ENCODE assay signal across 23 cellular contexts in the genomic region with DNA sequence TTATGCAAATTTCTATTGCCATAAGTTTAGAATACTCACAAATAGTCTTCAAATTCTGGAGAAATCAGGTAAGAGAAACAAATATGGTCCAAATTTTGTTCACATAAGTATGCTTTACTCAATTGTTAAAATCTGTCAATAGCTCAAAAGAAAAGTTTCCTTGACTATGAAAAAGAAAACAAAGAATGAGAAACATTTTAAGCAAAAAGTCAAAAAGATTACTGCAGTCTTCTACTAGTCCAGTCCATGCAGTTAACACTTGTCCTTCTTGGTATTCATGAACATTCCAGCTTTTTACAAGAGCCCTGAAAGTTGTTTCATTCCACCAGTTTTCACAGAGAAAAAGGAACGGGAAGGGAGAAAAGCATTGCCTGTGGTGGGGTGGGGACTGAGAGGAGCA.
"Had no signal": no experiment of that assay in that cellular context is flagged by ENCODE, and none has a peak within 500 bp of the region (broad histone marks: within the 10 kb centered on the region; RNA-seq: fewer than 3 reads in every experiment).

No MANE protein-coding gene starts in this region.

- H3K4me3 ChIP-seq: ascending aorta, coronary artery, esophagus muscularis mucosa, gastrocnemius medialis, left ventricle myocardium inferior, ovary, prostate gland, right atrium auricular region, spleen, thyroid gland, upper lobe of right lung had no signal

- DNase-seq: activated gamma-delta T cell treated with Interleukin-2 at 50 U/mL for 16 hours; activated T-cell treated with anti-CD3 and anti-CD28 coated beads, Interleukin-2, amount 50 U/mL, for 1 hour; gastrocnemius medialis; hypothalamus; left ventricle myocardium inferior; midbrain; ovary; spleen; stimulated activated CD4-positive, alpha-beta T cell treated with anti-CD3 and anti-CD28 coated beads, Interleukin-4, amount 100 ng/mL, for 1 hour; stimulated activated naive CD4-positive, alpha-beta T cell; T1000; thyroid gland; upper lobe of right lung had no signal

- FAIRE-seq: bronchial epithelial cell had no signal

- H3K36me3 Mint-ChIP-seq: activated naive CD4-positive, alpha-beta T cell treated with anti-CD3 and anti-CD28 coated beads, Interleukin-2, amount 50 U/mL, for 72 hours; natural killer cell treated with Interleukin-12 subunit alpha and Interleukin-12 subunit beta and Interleukin-15 and Interleukin-18, amount 100 ng/mL, for 72 hours had no signal

- ATAC-seq: activated naive CD4-positive, alpha-beta T cell treated with anti-CD3 and anti-CD28 coated beads, Interleukin-2, amount 50 U/mL, for 72 hours; gastrocnemius medialis; natural killer cell treated with Interleukin-12 subunit alpha and Interleukin-12 subunit beta and Interleukin-15 and Interleukin-18, amount 100 ng/mL, for 72 hours; upper lobe of right lung; WTC11 had no signal

- H3K9me3 Mint-ChIP-seq: natural killer cell treated with Interleukin-12 subunit alpha and Interleukin-12 subunit beta and Interleukin-15 and Interleukin-18, amount 100 ng/mL, for 72 hours had no signal

- H3K27ac ChIP-seq: ascending aorta, coronary artery, esophagus muscularis mucosa, gastrocnemius medialis, left ventricle myocardium inferior, neutrophil, ovary, prostate gland, right atrium auricular region, spleen, thyroid gland, upper lobe of right lung had no signal

- H3K4me1 ChIP-seq: ascending aorta, esophagus muscularis mucosa, gastrocnemius medialis, left ventricle myocardium inferior, prostate gland, right atrium auricular region, spleen, thyroid gland, upper lobe of right lung had no signal

- H3K4me1 Mint-ChIP-seq: WTC11 had no signal

- H3K27me3 ChIP-seq: ascending aorta, esophagus muscularis mucosa, gastrocnemius medialis, neutrophil, ovary, right atrium auricular region, spleen, thyroid gland, upper lobe of right lung had no signal

- H3K9me3 ChIP-seq: ascending aorta, gastrocnemius medialis, neutrophil, prostate gland, thyroid gland, upper lobe of right lung had no signal

- H3K27ac Mint-ChIP-seq: activated naive CD4-positive, alpha-beta T cell treated with anti-CD3 and anti-CD28 coated beads, Interleukin-2, amount 50 U/mL, for 72 hours; natural killer cell treated with Interleukin-12 subunit alpha and Interleukin-12 subunit beta and Interleukin-15 and Interleukin-18, amount 100 ng/mL, for 72 hours; WTC11 had no signal

- H3K4me3 Mint-ChIP-seq: natural killer cell treated with Interleukin-12 subunit alpha and Interleukin-12 subunit beta and Interleukin-15 and Interleukin-18, amount 100 ng/mL, for 72 hours; WTC11 had no signal

- H3K36me3 ChIP-seq: ascending aorta, esophagus muscularis mucosa, gastrocnemius medialis, left ventricle myocardium inferior, neutrophil, ovary, prostate gland, right atrium auricular region, spleen, thyroid gland, upper lobe of right lung had no signal
